In the genomic region with DNA sequence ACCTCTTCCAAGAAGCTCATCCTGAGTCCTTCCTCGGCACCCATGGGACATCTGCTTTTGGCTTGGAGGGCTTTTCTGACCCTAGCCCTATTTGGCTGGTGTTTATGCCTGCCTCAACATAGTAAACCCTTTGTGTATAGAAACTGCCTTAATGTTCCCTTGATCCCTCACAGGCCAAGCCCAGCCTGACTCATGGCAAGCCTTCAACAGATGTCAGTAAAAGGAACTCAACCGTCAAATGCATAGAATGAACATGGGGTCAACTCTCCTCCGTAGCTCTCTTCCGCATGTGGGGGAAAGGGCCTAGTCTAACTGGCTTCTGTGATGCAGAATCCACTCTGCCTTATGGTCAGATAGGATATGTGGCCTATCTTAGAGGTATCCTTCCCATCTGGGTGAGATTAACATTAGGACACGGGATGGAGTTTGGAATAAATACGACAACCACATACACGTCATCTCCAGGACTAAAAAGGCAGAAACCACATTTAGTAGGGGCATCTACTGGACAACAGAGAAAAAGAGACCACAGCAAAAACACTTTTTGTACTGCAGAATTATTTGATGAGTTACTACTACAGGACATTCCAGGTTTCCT, we compare ENCODE assay signal across 17 cellular contexts. TPM values are rescaled to one million over a fixed set of nuclear protein-coding genes. Genes with fewer than 3 reads are reported as not detected.
DNase-seq lines count a peak whose midpoint lies in the region; ATAC-seq and TF ChIP-seq lines count a peak whose summit lies in the region.
"Had no signal": no experiment of that assay in that cellular context is flagged by ENCODE, and none has a peak within 500 bp of the region (broad histone marks: within the 10 kb centered on the region; RNA-seq: fewer than 3 reads in every experiment).

No MANE protein-coding gene starts in this region.

- H3K4me1 ChIP-seq in esophagus muscularis mucosa = peaks cover 30 to 61% (median 55%) of the 10 kb centered on the region in 4 donors
- peaks cover 23 to 33% of the 10 kb centered on the region in 2 donors for H3K4me1 ChIP-seq in gastrocnemius medialis
- peaks cover 0 to 5% of the 10 kb centered on the region in 2 donors for H3K4me1 ChIP-seq in neuronal stem cell (ENCODE audit: control insufficient read depth in 2 of 2, insufficient read depth in 1 of 2, low read depth in 1 of 2, low read length in 2 of 2)

- H3K9me3 ChIP-seq in esophagus muscularis mucosa (no peaks in the 10 kb centered on the region), gastrocnemius medialis (no peaks in the 10 kb centered on the region), neuronal stem cell (replicated peaks in 1 of 2; ENCODE audit: control insufficient read depth in 2 of 2, insufficient read depth in 1 of 2, low read depth in 1 of 2, low read length in 2 of 2) (no peaks in the 10 kb centered on the region)
- H3K9me3 ChIP-seq: psoas muscle had no signal

- POLR2A ChIA-PET in activated CD8-positive, alpha-beta T cell treated with anti-CD3 and anti-CD28 coated beads for 36 hours (lab: Charles Lee) = no interaction called here
- POLR2A ChIA-PET in activated CD8-positive, alpha-beta T cell treated with anti-CD3 and anti-CD28 coated beads, Interleukin-2, amount 10 ng/mL, durations not matched to agents 7 days and 5 days (lab: Charles Lee) = no interaction called here

- H3K36me3 Mint-ChIP-seq in activated CD8-positive, alpha-beta T cell treated with anti-CD3 and anti-CD28 coated beads for 36 hours (ENCODE audit: low read depth) = no peaks in the 10 kb centered on the region
- peaks cover 3% of the 10 kb centered on the region for H3K36me3 Mint-ChIP-seq in activated CD8-positive, alpha-beta T cell treated with anti-CD3 and anti-CD28 coated beads, Interleukin-2, amount 10 ng/mL, durations not matched to agents 7 days and 5 days (ENCODE audit: low read depth)
- H3K36me3 Mint-ChIP-seq: CD4-positive, alpha-beta memory T cell had no signal

- no peaks in the 10 kb centered on the region for H3K79me1 ChIP-seq in neuronal stem cell (ENCODE audit: low read depth, low read length)

- TF ChIP-seq POLR2A in esophagus muscularis mucosa (IDR thresholded peaks at IDR 0.05; ENCODE audit: low read depth) = no peak
- TF ChIP-seq POLR2A in gastrocnemius medialis (IDR thresholded peaks at IDR 0.05) = no peak

- peaks cover 0 to 9% (median 0%) of the 10 kb centered on the region in 4 donors for H3K27me3 ChIP-seq in esophagus muscularis mucosa
- H3K27me3 ChIP-seq in gastrocnemius medialis = no peaks in the 10 kb centered on the region
- H3K27me3 ChIP-seq in neuronal stem cell (ENCODE audit: control insufficient read depth in 3 of 3, insufficient read depth in 3 of 3, low read depth in 1 of 3, low read length in 3 of 3) = peaks cover 14 to 81% (median 35%) of the 10 kb centered on the region in 3 experiments

- H3K4me3 Mint-ChIP-seq in activated CD8-positive, alpha-beta T cell treated with anti-CD3 and anti-CD28 coated beads for 36 hours = peak overlapping the region; percentile 78
- no peak overlapping the region for H3K4me3 Mint-ChIP-seq in activated CD8-positive, alpha-beta T cell treated with anti-CD3 and anti-CD28 coated beads, Interleukin-2, amount 10 ng/mL, durations not matched to agents 7 days and 5 days

- 90% methylated on average over 7 of the region's 7 CpGs for WGBS in esophagus muscularis mucosa
- no CpG with 5 or more reads among the region's 7 CpGs for WGBS in neuronal stem cell (ENCODE audit: extremely low coverage in 2 of 2, insufficient read length in 2 of 2, insufficient replicate concordance in 1 of 2), 2 donors

- H2BK120ac ChIP-seq in neuronal stem cell (ENCODE audit: low read depth, low read length) = no peak overlapping the region

- H2AK5ac ChIP-seq in neuronal stem cell (ENCODE audit: low read depth, low read length) = no peak overlapping the region

- no peak overlapping the region for H3K18ac ChIP-seq in neuronal stem cell (ENCODE audit: low read length)

- H2AFZ ChIP-seq in neuronal stem cell (ENCODE audit: low read length) = no peak overlapping the region

- H3K4me3 ChIP-seq in esophagus muscularis mucosa = no peak overlapping the region
- H3K4me3 ChIP-seq in gastrocnemius medialis = no peak overlapping the region
- no peak overlapping the region for H3K4me3 ChIP-seq in neuronal stem cell (ENCODE audit: low read length in 2 of 2)

- H3K27ac ChIP-seq in esophagus muscularis mucosa (replicated peaks in 1 of 4) (peak overlapping the region; percentile 91 to 97 (median 96)), gastrocnemius medialis (peak overlapping the region; percentile 76 to 92 (median 88)), neuronal stem cell (replicated peaks; ENCODE audit: low read length) (no peak overlapping the region)

- no peak overlapping the region for H4K8ac ChIP-seq in neuronal stem cell (ENCODE audit: low read depth, low read length)

- no peak overlapping the region for H3K23ac ChIP-seq in neuronal stem cell (ENCODE audit: low read depth, low read length, poor library complexity)

- H3K9ac ChIP-seq in neuronal stem cell (ENCODE audit: low read depth, low read length, poor library complexity) = no peak overlapping the region

- no peak for ATAC-seq in activated CD8-positive, alpha-beta T cell treated with anti-CD3 and anti-CD28 coated beads for 36 hours
- ATAC-seq in activated CD8-positive, alpha-beta T cell treated with anti-CD3 and anti-CD28 coated beads, Interleukin-2, amount 10 ng/mL, durations not matched to agents 7 days and 5 days = no peak
- ATAC-seq in gastrocnemius medialis (no peak), HG03280 (IDR thresholded peaks at IDR 0.05; ENCODE audit: unreplicated experiment) (no peak)

- intact Hi-C loops in activated CD8-positive, alpha-beta T cell treated with anti-CD3 and anti-CD28 coated beads for 36 hours (cut with micrococcal nuclease) = no loop called here
- intact Hi-C loops in esophagus muscularis mucosa (cut with DNase I) (loop anchor here (5.0 kb wide), 1 partner anchor 85 kb away; no protein-coding TSS in a partner anchor), gastrocnemius medialis (cut with DNase I; ENCODE audit: low total_unique reads) (loop anchor here (5.0 to 10.0 kb wide), 4 partner anchors 65 to 167 kb away; no protein-coding TSS in a partner anchor)

- H3K27me3 Mint-ChIP-seq in activated CD8-positive, alpha-beta T cell treated with anti-CD3 and anti-CD28 coated beads for 36 hours = peaks cover 12% of the 10 kb centered on the region
- H3K27me3 Mint-ChIP-seq in activated CD8-positive, alpha-beta T cell treated with anti-CD3 and anti-CD28 coated beads, Interleukin-2, amount 10 ng/mL, durations not matched to agents 7 days and 5 days (ENCODE audit: low read depth) = peaks cover 27% of the 10 kb centered on the region

- TF ChIP-seq EP300 in esophagus muscularis mucosa (IDR thresholded peaks at IDR 0.05) = no peak

- H3K4me2 ChIP-seq in neuronal stem cell (ENCODE audit: insufficient read depth, low read length, poor library complexity, severe bottlenecking) = no peak overlapping the region

- no peak for TF ChIP-seq CTCF in activated CD8-positive, alpha-beta T cell treated with anti-CD3 and anti-CD28 coated beads for 36 hours (IDR thresholded peaks at IDR 0.05)
- TF ChIP-seq CTCF in esophagus muscularis mucosa (IDR thresholded peaks at IDR 0.05) (no peak), gastrocnemius medialis (IDR thresholded peaks at IDR 0.05 in 4 of 5, conservative IDR thresholded peaks at IDR 0.05 in 1 of 5) (no peak)

- H4K91ac ChIP-seq in neuronal stem cell (ENCODE audit: low read depth, low read length, poor library complexity) = no peak overlapping the region

- H3K4me1 Mint-ChIP-seq in activated CD8-positive, alpha-beta T cell treated with anti-CD3 and anti-CD28 coated beads for 36 hours (ENCODE audit: low read depth) = peaks cover 34% of the 10 kb centered on the region
- H3K4me1 Mint-ChIP-seq in activated CD8-positive, alpha-beta T cell treated with anti-CD3 and anti-CD28 coated beads, Interleukin-2, amount 10 ng/mL, durations not matched to agents 7 days and 5 days (ENCODE audit: low read depth) = peaks cover 33% of the 10 kb centered on the region

- H2BK15ac ChIP-seq in neuronal stem cell (ENCODE audit: low read length) = no peak overlapping the region

- CTCF ChIA-PET in activated CD8-positive, alpha-beta T cell treated with anti-CD3 and anti-CD28 coated beads for 36 hours (lab: Charles Lee) = interaction anchor here (0.6 to 0.9 kb wide), 2 partner anchors 23 to 87 kb away, joined by 3 read pairs; no protein-coding TSS in a partner anchor
- CTCF ChIA-PET in activated CD8-positive, alpha-beta T cell treated with anti-CD3 and anti-CD28 coated beads, Interleukin-2, amount 10 ng/mL, durations not matched to agents 7 days and 5 days (lab: Charles Lee) = no interaction called here

- no peak overlapping the region for H3K14ac ChIP-seq in neuronal stem cell (ENCODE audit: low read length)

- no peak for DNase-seq in activated CD8-positive, alpha-beta T cell treated with anti-CD3 and anti-CD28 coated beads for 36 hours
- no peak for DNase-seq in activated CD8-positive, alpha-beta T cell treated with anti-CD3 and anti-CD28 coated beads, Interleukin-2, amount 10 ng/mL, durations not matched to agents 7 days and 5 days
- DNase-seq in SW480 (ENCODE audit: low spot score) (peak; percentile 70), esophagus muscularis mucosa (ENCODE audit: extremely low spot score) (no peak), gastrocnemius medialis (no peak), neuronal stem cell (ENCODE audit: low spot score) (no peak)
- no peak for DNase-seq in activated naive CD4-positive, alpha-beta T cell treated with anti-CD3 and anti-CD28 coated beads, Interleukin-2, amount 50 U/mL, for 16 hours
- DNase-seq: activated T-cell treated with anti-CD3 and anti-CD28 coated beads for 4 hours; CD4-positive, alpha-beta memory T cell; GF-D8; Karpas-422; NCI-H1417 treated with DMSO at 0.1 percent for 48 hours; NCI-H446; psoas muscle; stimulated activated CD4-positive, alpha-beta T cell treated with anti-CD3 and anti-CD28 coated beads, Interleukin-1b, Interleukin-23, amount 100 ng/mL, for 48 hours; trophoblast cell had no signal

- H3K27ac Mint-ChIP-seq in activated CD8-positive, alpha-beta T cell treated with anti-CD3 and anti-CD28 coated beads for 36 hours = no peak overlapping the region
- H3K27ac Mint-ChIP-seq in activated CD8-positive, alpha-beta T cell treated with anti-CD3 and anti-CD28 coated beads, Interleukin-2, amount 10 ng/mL, durations not matched to agents 7 days and 5 days = no peak overlapping the region

- H3K4ac ChIP-seq in neuronal stem cell (ENCODE audit: low read length) = no peak overlapping the region

- no peaks in the 10 kb centered on the region for H3K9me3 Mint-ChIP-seq in activated CD8-positive, alpha-beta T cell treated with anti-CD3 and anti-CD28 coated beads for 36 hours
- H3K9me3 Mint-ChIP-seq in activated CD8-positive, alpha-beta T cell treated with anti-CD3 and anti-CD28 coated beads, Interleukin-2, amount 10 ng/mL, durations not matched to agents 7 days and 5 days (ENCODE audit: insufficient read depth) = no peaks in the 10 kb centered on the region
- H3K9me3 Mint-ChIP-seq: CD4-positive, alpha-beta memory T cell had no signal

- H3K36me3 ChIP-seq in esophagus muscularis mucosa (no peaks in the 10 kb centered on the region), gastrocnemius medialis (no peaks in the 10 kb centered on the region), neuronal stem cell (replicated peaks in 1 of 2; ENCODE audit: control insufficient read depth in 2 of 2, insufficient read depth in 2 of 2, low read length in 2 of 2) (no peaks in the 10 kb centered on the region)

- H2BK12ac ChIP-seq in neuronal stem cell (ENCODE audit: low read length) = no peak overlapping the region

- H2BK5ac ChIP-seq in neuronal stem cell (ENCODE audit: low read length) = no peak overlapping the region

- in situ Hi-C loops in gastrocnemius medialis (cut with MboI; ENCODE audit: low sequenced_read_pairs in 4 of 4) = no loop called here

RNA-seq across cellular contexts. Expression of a gene that starts 2.5 kb away (rescaled TPM):
- total RNA-seq in activated CD8-positive, alpha-beta T cell treated with anti-CD3 and anti-CD28 coated beads for 36 hours = 10 to 100 TPM; 14.4 to 15.2 TPM
- 1 to 10 TPM; 5.5 to 6.2 TPM for total RNA-seq in activated CD8-positive, alpha-beta T cell treated with anti-CD3 and anti-CD28 coated beads, Interleukin-2, amount 10 ng/mL, durations not matched to agents 7 days and 5 days
- total RNA-seq in esophagus muscularis mucosa = 10 to 100 TPM; 14.1 to 45.8 (median 28.1) TPM
- 10 to 100 TPM; 11.4 to 48.2 (median 36.6) TPM for total RNA-seq in gastrocnemius medialis
- polyA plus RNA-seq in neuronal stem cell (2013, experiment 1 of 2) = 2.0 TPM
- 2.0 TPM for polyA plus RNA-seq in neuronal stem cell (2013, experiment 2 of 2)
